8 cellular contexts compared by ENCODE assay signal in the genomic region with DNA sequence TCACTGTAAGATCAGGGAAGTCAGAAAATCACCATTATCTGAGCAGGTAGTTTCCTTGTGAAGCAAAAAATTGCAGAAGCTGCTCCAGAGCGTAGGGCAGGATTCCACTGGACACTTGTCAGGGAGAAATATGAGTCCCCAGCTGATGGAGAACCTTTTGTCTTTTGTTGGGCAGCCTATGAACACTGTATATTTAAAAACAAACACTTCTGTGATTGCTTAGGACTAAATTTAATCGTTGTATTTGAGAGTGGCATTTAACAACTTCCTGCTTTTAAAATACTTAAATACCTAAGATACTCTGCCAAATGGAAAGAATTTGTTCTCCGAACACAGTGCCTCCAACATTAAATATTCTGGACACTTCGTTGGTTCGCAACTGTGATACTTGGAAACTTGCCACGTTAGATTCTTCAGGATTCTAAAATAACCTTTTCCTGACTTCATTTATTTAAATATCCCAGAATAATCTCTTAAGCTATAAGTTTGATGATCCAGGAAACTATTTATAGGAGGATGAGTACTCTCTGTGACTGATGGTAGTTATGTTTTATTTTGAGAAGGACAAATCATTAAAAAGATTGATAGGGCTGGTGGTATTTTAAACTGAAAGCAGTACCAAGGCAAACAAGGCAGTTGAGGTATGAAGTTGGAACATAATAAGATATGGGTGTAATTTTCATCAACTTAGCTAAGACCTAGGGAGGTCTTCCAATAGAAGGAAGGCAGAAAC. TPM values are rescaled to one million over a fixed set of nuclear protein-coding genes. Genes with fewer than 3 reads are reported as not detected.
DNase-seq lines count a peak whose midpoint lies in the region; ATAC-seq and TF ChIP-seq lines count a peak whose summit lies in the region.

No MANE protein-coding gene starts in this region.

- H3K27ac ChIP-seq in C4-2B (peak overlapping the region; percentile 67; the same call in 1 of the 2 replicates), Karpas-422 (ENCODE audit: low read length) (no peak overlapping the region), brain microvascular endothelial cell (peak overlapping the region; percentile 43)

- TF ChIP-seq CTCF in C4-2B (conservative IDR thresholded peaks at IDR 0.05) (no peak), brain microvascular endothelial cell (IDR thresholded peaks at IDR 0.05; ENCODE audit: low read depth, low read length, missing control alignments) (no peak)

- H3K9ac ChIP-seq in Karpas-422 (ENCODE audit: low read length) (peak overlapping the region; percentile 12; the same call in 1 of the 2 replicates), mucosa of stomach (ENCODE audit: low read length) (peak overlapping the region; percentile 39)

- peaks cover 18% of the 10 kb centered on the region for H4K20me1 ChIP-seq in Karpas-422 (ENCODE audit: insufficient read depth, low read depth, low read length)

- H3K4me1 ChIP-seq in Karpas-422 (ENCODE audit: low read length) (peaks cover 37% of the 10 kb centered on the region), mucosa of stomach (ENCODE audit: control insufficient read depth, insufficient read depth, low read length) (peaks cover 25% of the 10 kb centered on the region)

- H3K27me3 ChIP-seq in Karpas-422 (ENCODE audit: low read length) (no peaks in the 10 kb centered on the region), brain microvascular endothelial cell (replicated peaks) (no peaks in the 10 kb centered on the region), mucosa of stomach (ENCODE audit: control insufficient read depth, insufficient read depth, low read length) (no peaks in the 10 kb centered on the region)

- in situ Hi-C loops in brain microvascular endothelial cell (cut with HindIII; ENCODE audit: low pct_ligation_motif_present, low sequenced_read_pairs): no loop called here

- no peak overlapping the region for H3K4me2 ChIP-seq in Karpas-422 (ENCODE audit: low read depth, low read length, poor library complexity, severe bottlenecking)

- H3K4me3 ChIP-seq in Karpas-422 (ENCODE audit: low read length) (no peak overlapping the region), brain microvascular endothelial cell (ENCODE audit: low read depth, low read length) (no peak overlapping the region), mucosa of stomach (ENCODE audit: low read length) (no peak overlapping the region)

- DNase-seq in Karpas-422 (no peak), brain microvascular endothelial cell (no peak), hippocampal formation (lab: John Stamatoyannopoulos, UW) (no peak)
- no peak for DNase-seq in activated CD4-positive, CD25-positive, alpha-beta regulatory T cell (lab: John Stamatoyannopoulos, UW)

- H3K9me3 ChIP-seq in Karpas-422 (ENCODE audit: low read length): no peaks in the 10 kb centered on the region
- no peaks in the 10 kb centered on the region for H3K9me3 ChIP-seq in mucosa of stomach (ENCODE audit: control insufficient read depth, low read length)

- H3K79me2 ChIP-seq in Karpas-422 (ENCODE audit: low read length): peaks cover 36% of the 10 kb centered on the region

- no peaks in the 10 kb centered on the region for H3K9me2 ChIP-seq in Karpas-422 (replicated peaks; ENCODE audit: insufficient read depth, low read length)

- no peak overlapping the region for H2AFZ ChIP-seq in Karpas-422 (ENCODE audit: low read length)

- H3K36me3 ChIP-seq in Karpas-422 (ENCODE audit: insufficient read depth, low read length) (no peaks in the 10 kb centered on the region), brain microvascular endothelial cell (replicated peaks) (no peaks in the 10 kb centered on the region), mucosa of stomach (ENCODE audit: control insufficient read depth, insufficient read depth, low read length) (no peaks in the 10 kb centered on the region)

- ATAC-seq in HG03442 (IDR thresholded peaks at IDR 0.05; ENCODE audit: unreplicated experiment) (no peak), esophagus mucosa (no peak)

RNA-seq across cellular contexts. Expression of gene HSPA4, which starts 2.7 kb away (rescaled TPM):
- total RNA-seq in Karpas-422 (2014; rRNA removed; shearing (Covaris generic); ENCODE audit: low replicate concordance): 72.2 and 122 TPM in 2 replicates
- total RNA-seq in esophagus mucosa: 107 TPM

RNA-seq across cellular contexts. Expression of gene ZCCHC10, which starts 22.8 kb away (rescaled TPM):
- total RNA-seq in Karpas-422 (2014; rRNA removed; shearing (Covaris generic); ENCODE audit: low replicate concordance): 4.7 and 23.7 TPM in 2 replicates
- 20.1 TPM for total RNA-seq in esophagus mucosa
